Comparison of ENCODE assay signal across 27 cellular contexts in the genomic region with DNA sequence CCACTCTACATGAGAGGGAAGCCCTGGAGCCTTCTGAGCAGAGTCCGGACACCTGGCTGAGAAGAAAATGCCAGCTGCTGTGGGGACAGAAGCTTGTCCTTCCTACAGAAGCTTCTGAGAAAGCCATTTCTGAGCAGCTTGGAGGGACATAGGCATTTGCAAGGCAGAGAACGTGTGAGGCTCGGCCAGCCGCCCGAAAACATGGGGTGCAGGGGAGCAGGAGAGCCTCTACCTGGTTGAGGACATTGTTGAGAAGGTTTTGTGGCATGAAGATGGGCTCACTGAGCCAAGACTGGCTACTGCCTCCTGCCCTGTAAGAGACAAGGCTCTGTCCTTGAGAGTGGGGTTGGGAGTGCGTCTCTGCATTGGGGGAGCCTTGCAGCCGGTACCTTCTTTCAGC. TPM values are rescaled to one million over a fixed set of nuclear protein-coding genes. Genes with fewer than 3 reads are reported as not detected.
"Had no signal": no experiment of that assay in that cellular context is flagged by ENCODE, and none has a peak within 500 bp of the region (broad histone marks: within the 10 kb centered on the region; RNA-seq: fewer than 3 reads in every experiment).

No MANE protein-coding gene starts in this region.

- H3K27me3 ChIP-seq: neutrophil, right atrium auricular region, right lobe of liver, spleen, suprapubic skin, tibial artery, upper lobe of right lung had no signal

- ATAC-seq: left colon; mucosa of descending colon; naive thymus-derived CD4-positive, alpha-beta T cell; natural killer cell treated with Interleukin-12 subunit alpha and Interleukin-12 subunit beta and Interleukin-15 and Interleukin-18, amount 100 ng/mL, for 72 hours; stimulated activated effector memory CD8-positive, alpha-beta T cell treated with anti-CD3 and anti-CD28 coated beads, Interleukin-12 subunit alpha, Interleukin-12 subunit beta, amount 100 ng/mL, for 72 hours; upper lobe of right lung had no signal

- H2AFZ ChIP-seq: parathyroid adenoma had no signal

- H3K27me3 Mint-ChIP-seq: naive thymus-derived CD4-positive, alpha-beta T cell; natural killer cell treated with Interleukin-12 subunit alpha and Interleukin-12 subunit beta and Interleukin-15 and Interleukin-18, amount 100 ng/mL, for 72 hours; stimulated activated naive CD8-positive, alpha-beta T cell treated with anti-CD3 and anti-CD28 coated beads, Interleukin-15, Interleukin-2, amounts not matched to agents 100 ng/mL and 50 ng/mL, for 24 hours had no signal

- H3K27ac Mint-ChIP-seq: naive thymus-derived CD4-positive, alpha-beta T cell; natural killer cell treated with Interleukin-12 subunit alpha and Interleukin-12 subunit beta and Interleukin-15 and Interleukin-18, amount 100 ng/mL, for 72 hours; stimulated activated effector memory CD8-positive, alpha-beta T cell treated with anti-CD3 and anti-CD28 coated beads, Interleukin-12 subunit alpha, Interleukin-12 subunit beta, amount 100 ng/mL, for 72 hours; stimulated activated naive CD8-positive, alpha-beta T cell treated with anti-CD3 and anti-CD28 coated beads, Interleukin-15, Interleukin-2, amounts not matched to agents 100 ng/mL and 50 ng/mL, for 24 hours had no signal

- H3K9ac ChIP-seq: parathyroid adenoma had no signal

- H3K4me1 ChIP-seq: left ventricle myocardium inferior, parathyroid adenoma, right atrium auricular region, right lobe of liver, spleen, suprapubic skin, tibial artery, upper lobe of right lung had no signal

- H3K9me3 Mint-ChIP-seq: natural killer cell treated with Interleukin-12 subunit alpha and Interleukin-12 subunit beta and Interleukin-15 and Interleukin-18, amount 100 ng/mL, for 72 hours; neural crest cell; stimulated activated effector memory CD8-positive, alpha-beta T cell treated with anti-CD3 and anti-CD28 coated beads, Interleukin-12 subunit alpha, Interleukin-12 subunit beta, amount 100 ng/mL, for 72 hours; stimulated activated naive CD8-positive, alpha-beta T cell treated with anti-CD3 and anti-CD28 coated beads, Interleukin-15, Interleukin-2, amounts not matched to agents 100 ng/mL and 50 ng/mL, for 24 hours had no signal

- H3K27ac ChIP-seq: left ventricle myocardium inferior, neutrophil, parathyroid adenoma, right atrium auricular region, right lobe of liver, skin epidermis, spleen, suprapubic skin, thoracic aorta, tibial artery, upper lobe of right lung had no signal

- DNase-seq: head of caudate nucleus; hippocampal formation; kidney; left colon; left ventricle myocardium inferior; mesendoderm; midbrain; mucosa of descending colon; naive thymus-derived CD4-positive, alpha-beta T cell; occipital lobe; right lobe of liver; spleen; stimulated activated CD4-positive, alpha-beta T cell treated with anti-CD3 and anti-CD28 coated beads, Interleukin-4, amount 100 ng/mL, for 24 hours; stimulated activated naive CD4-positive, alpha-beta T cell; tibial artery; upper lobe of right lung had no signal

- H3K4me3 Mint-ChIP-seq: naive thymus-derived CD4-positive, alpha-beta T cell; natural killer cell treated with Interleukin-12 subunit alpha and Interleukin-12 subunit beta and Interleukin-15 and Interleukin-18, amount 100 ng/mL, for 72 hours; neural crest cell; stimulated activated effector memory CD8-positive, alpha-beta T cell treated with anti-CD3 and anti-CD28 coated beads, Interleukin-12 subunit alpha, Interleukin-12 subunit beta, amount 100 ng/mL, for 72 hours; stimulated activated naive CD8-positive, alpha-beta T cell treated with anti-CD3 and anti-CD28 coated beads, Interleukin-15, Interleukin-2, amounts not matched to agents 100 ng/mL and 50 ng/mL, for 24 hours had no signal

- H3K9me3 ChIP-seq: left ventricle myocardium inferior, mucosa of descending colon, neutrophil, right atrium auricular region, right lobe of liver, spleen, suprapubic skin, thoracic aorta, tibial artery, upper lobe of right lung had no signal

- H3K4me3 ChIP-seq: left ventricle myocardium inferior, lung, mucosa of descending colon, right atrium auricular region, right lobe of liver, skin epidermis, spleen, suprapubic skin, thoracic aorta, tibial artery, upper lobe of right lung had no signal

- H3K4me1 Mint-ChIP-seq: neural crest cell; stimulated activated effector memory CD8-positive, alpha-beta T cell treated with anti-CD3 and anti-CD28 coated beads, Interleukin-12 subunit alpha, Interleukin-12 subunit beta, amount 100 ng/mL, for 72 hours had no signal

RNA-seq across cellular contexts. Expression of a gene that starts 57.0 kb away (rescaled TPM):
- total RNA-seq: left ventricle myocardium inferior, thoracic aorta had no signal
- polyA plus RNA-seq: naive thymus-derived CD4-positive, alpha-beta T cell had no signal
